Comparison of ENCODE assay signal across 10 cellular contexts in the genomic region with DNA sequence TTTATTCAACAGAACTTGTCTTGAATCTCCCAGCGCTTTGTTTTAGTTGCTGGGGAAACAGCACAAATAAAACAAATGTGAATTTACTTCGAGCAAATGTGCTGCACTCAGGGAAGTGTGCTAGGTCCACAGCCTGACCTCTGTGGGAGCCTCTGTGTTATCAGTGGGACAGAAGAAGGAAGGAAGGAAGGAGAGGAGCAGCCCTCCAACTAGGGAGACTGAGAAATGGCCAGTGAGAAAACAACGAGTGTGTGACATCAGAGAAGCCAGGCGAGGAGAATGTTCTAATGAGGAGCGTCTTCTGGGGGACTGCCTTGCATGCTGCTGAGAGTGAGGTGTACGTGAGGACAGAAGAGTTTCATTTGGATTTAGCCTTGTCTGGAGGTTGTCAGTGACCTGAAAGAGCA. TPM values are rescaled to one million over a fixed set of nuclear protein-coding genes. Genes with fewer than 3 reads are reported as not detected.
A peak's percentile ranks its signal among the peaks of the same experiment; 100 is the strongest.
DNase-seq lines count a peak whose midpoint lies in the region; ATAC-seq and TF ChIP-seq lines count a peak whose summit lies in the region.
"Had no signal": no experiment of that assay in that cellular context is flagged by ENCODE, and none has a peak within 500 bp of the region (broad histone marks: within the 10 kb centered on the region; RNA-seq: fewer than 3 reads in every experiment).

No MANE protein-coding gene starts in this region.

- CTCF ChIA-PET in CD8-positive, alpha-beta T cell (lab: Charles Lee) = no interaction called here

- no peaks in the 10 kb centered on the region for H3K36me3 ChIP-seq in CD8-positive, alpha-beta T cell (ENCODE audit: insufficient read depth, low read length)
- no peaks in the 10 kb centered on the region for H3K36me3 ChIP-seq in fibroblast of lung (ENCODE audit: control insufficient read depth, insufficient read depth, low read length)
- no peaks in the 10 kb centered on the region for H3K36me3 ChIP-seq in tibial nerve

- H3K27me3 ChIP-seq in CD8-positive, alpha-beta T cell (ENCODE audit: insufficient read depth, low read length) = no peaks in the 10 kb centered on the region
- H3K27me3 ChIP-seq in fibroblast of lung (ENCODE audit: control insufficient read depth, insufficient read depth, low read length) = no peaks in the 10 kb centered on the region
- no peaks in the 10 kb centered on the region for H3K27me3 ChIP-seq in tibial nerve

- H3K27me3 Mint-ChIP-seq in CD8-positive, alpha-beta T cell (ENCODE audit: low read depth) = no peaks in the 10 kb centered on the region
- H3K27me3 Mint-ChIP-seq in nephron (ENCODE audit: low read depth) = no peaks in the 10 kb centered on the region

- no peak overlapping the region for H3K4me2 ChIP-seq in fibroblast of lung (ENCODE audit: extremely low read depth, insufficient read depth, low read length)

- H3K9ac ChIP-seq in fibroblast of lung (ENCODE audit: insufficient read depth, low read length) = no peak overlapping the region

- no peaks in the 10 kb centered on the region for H3K9me3 ChIP-seq in CD8-positive, alpha-beta T cell (ENCODE audit: low read length)
- H3K9me3 ChIP-seq in fibroblast of lung (ENCODE audit: control insufficient read depth, insufficient read depth, low read depth, low read length) (no peaks in the 10 kb centered on the region), tibial nerve (no peaks in the 10 kb centered on the region)

- H3K4me3 ChIP-seq in CD8-positive, alpha-beta T cell (ENCODE audit: low read depth, low read length) = no peak overlapping the region
- H3K4me3 ChIP-seq in fibroblast of lung (replicated peaks in 1 of 4; ENCODE audit: control extremely low read depth in 1 of 4, insufficient read depth in 1 of 4, low read depth in 3 of 4, low read length in 4 of 4) (no peak overlapping the region), tibial nerve (no peak overlapping the region)

- POLR2A ChIA-PET in CD8-positive, alpha-beta T cell (lab: Charles Lee) = interaction anchor here (1.2 kb wide), 1 partner anchor 9 kb away, joined by 3 read pairs; no protein-coding TSS in a partner anchor

- peak overlapping the region; percentile 1 for H3K4me3 Mint-ChIP-seq in CD8-positive, alpha-beta T cell
- no peak overlapping the region for H3K4me3 Mint-ChIP-seq in nephron

- H3K9me3 Mint-ChIP-seq in CD8-positive, alpha-beta T cell = no peaks in the 10 kb centered on the region
- no peaks in the 10 kb centered on the region for H3K9me3 Mint-ChIP-seq in nephron

- ATAC-seq in CD8-positive, alpha-beta T cell = no peak
- no peak for ATAC-seq in HG03097 (IDR thresholded peaks at IDR 0.05; ENCODE audit: low FRiP score, unreplicated experiment)

- peaks cover 18% of the 10 kb centered on the region for H3K36me3 Mint-ChIP-seq in CD8-positive, alpha-beta T cell
- peaks cover 6% of the 10 kb centered on the region for H3K36me3 Mint-ChIP-seq in nephron (ENCODE audit: low read depth)

- intact Hi-C loops in CD8-positive, alpha-beta T cell (cut with DNase I, micrococcal nuclease) = no loop called here

- TF ChIP-seq EP300 in tibial nerve (IDR thresholded peaks at IDR 0.05) = no peak

- H3K4me1 Mint-ChIP-seq in CD8-positive, alpha-beta T cell (ENCODE audit: low read depth) = peaks cover 89% of the 10 kb centered on the region
- H3K4me1 Mint-ChIP-seq in nephron = peaks cover 76% of the 10 kb centered on the region

- peaks cover 70% of the 10 kb centered on the region for H3K4me1 ChIP-seq in CD8-positive, alpha-beta T cell (ENCODE audit: insufficient read depth, low read length)
- H3K4me1 ChIP-seq in fibroblast of lung (ENCODE audit: control insufficient read depth, extremely low read depth, insufficient read depth, low read length) (peaks cover 2% of the 10 kb centered on the region), tibial nerve (peaks cover 0 to 98% (median 49%) of the 10 kb centered on the region in 4 donors)

- no peak for TF ChIP-seq CTCF in CD8-positive, alpha-beta T cell (IDR thresholded peaks at IDR 0.05)
- TF ChIP-seq CTCF in fibroblast of lung (conservative IDR thresholded peaks at IDR 0.05 in 1 of 2, IDR thresholded peaks at IDR 0.05 in 1 of 2; ENCODE audit: low read depth in 1 of 2, low read length in 2 of 2) = no peak
- TF ChIP-seq CTCF in nephron (IDR thresholded peaks at IDR 0.05; ENCODE audit: unreplicated experiment in 3 of 3) = no peak
- TF ChIP-seq CTCF in tibial nerve (IDR thresholded peaks at IDR 0.05) = no peak

- H3K27ac ChIP-seq in CD8-positive, alpha-beta T cell (ENCODE audit: low read depth, low read length) = no peak overlapping the region
- H3K27ac ChIP-seq in fibroblast of lung (ENCODE audit: insufficient read depth, low read length) (peak overlapping the region; percentile 22), tibial nerve (peak overlapping the region in 1 of 4 donors; percentile 14)

- peak overlapping the region; percentile 13 for H3K27ac Mint-ChIP-seq in CD8-positive, alpha-beta T cell
- H3K27ac Mint-ChIP-seq in nephron = peak overlapping the region; percentile 7 to 24 (median 9)

- TF ChIP-seq POLR2A in tibial nerve (IDR thresholded peaks at IDR 0.05) = no peak

- WGBS in tibial nerve, 2 donors = 35 to 41% methylated on average over 6 of the region's 6 CpGs

- peaks cover 78% of the 10 kb centered on the region for H3K79me2 ChIP-seq in fibroblast of lung (ENCODE audit: control insufficient read depth, insufficient read depth, low read length)

- no peak overlapping the region for H2AFZ ChIP-seq in fibroblast of lung (ENCODE audit: low read length)

- no peak for DNase-seq in CD8-positive, alpha-beta T cell
- DNase-seq in NCI-H2029 treated with DMSO at 0.1 percent for 48 hours (lab: John Stamatoyannopoulos, UW) (peak; percentile 71), fibroblast of lung (ENCODE audit: low read depth in 2 of 2) (peak in 1 of 2 donors; percentile 28), tibial nerve (ENCODE audit: low spot score in 2 of 2) (no peak), GOT3 (lab: John Stamatoyannopoulos, UW) (no peak)
- no peak for DNase-seq in stimulated activated CD4-positive, alpha-beta T cell treated with anti-CD3 and anti-CD28 coated beads, Interleukin-2, amount 100 ng/mL, for 24 hours
- DNase-seq: EL, NCI-H2107 had no signal

- H4K20me1 ChIP-seq in fibroblast of lung (ENCODE audit: control insufficient read depth, extremely low read depth, insufficient read depth, low read length) = no peaks in the 10 kb centered on the region

RNA-seq across cellular contexts. Expression of a gene that starts 42.7 kb away (rescaled TPM):
- 100 to 1,000 TPM; 113 to 114 TPM for total RNA-seq in CD8-positive, alpha-beta T cell
- total RNA-seq in fibroblast of lung (93.2 and 120 TPM in 2 replicates), tibial nerve (100 to 1,000 TPM; 103 to 150 (median 119) TPM)
- polyA plus RNA-seq in fibroblast of lung = 42.3 and 44.2 TPM in 2 replicates
- 33.2 and 34.0 TPM in 2 replicates for polyA plus RNA-seq in fibroblast of lung (2012)
- 23.6 and 48.3 TPM in 2 replicates for polyA minus RNA-seq in fibroblast of lung (ENCODE audit: low replicate concordance)
